1 cellular context compared by ENCODE assay signal in genomic region chr9:129124507-129125069, GRCh38.
TF ChIP-seq lines count a peak whose summit lies in the region.

No MANE protein-coding gene starts in this region.

TF ChIP-seq in HepG2, 621 proteins besides CTCF, POLR2A, EP300 and RAD21:
- no peak for TF ChIP-seq SKI (IDR thresholded peaks at IDR 0.05; ENCODE audit: partially characterized antibody)
- TF ChIP-seq ARID4A (CRISPR knock-in tag; IDR thresholded peaks at IDR 0.05; ENCODE audit: borderline replicate concordance): peak; percentile 29; the same call in 1 of the 2 replicates
- no peak for TF ChIP-seq TAF1 (CRISPR knock-in tag; IDR thresholded peaks at IDR 0.05)
- no peak for TF ChIP-seq ZSCAN20 (CRISPR knock-in tag; IDR thresholded peaks at IDR 0.05; ENCODE audit: borderline replicate concordance)
- no peak for TF ChIP-seq KLF6 (CRISPR knock-in tag; IDR thresholded peaks at IDR 0.05)
- TF ChIP-seq ZNF180 (CRISPR knock-in tag; IDR thresholded peaks at IDR 0.05; ENCODE audit: borderline replicate concordance, low read depth): no peak
- TF ChIP-seq TFDP1 (CRISPR knock-in tag; IDR thresholded peaks at IDR 0.05; ENCODE audit: borderline replicate concordance): no peak
- no peak for TF ChIP-seq ZBTB42 (CRISPR knock-in tag; IDR thresholded peaks at IDR 0.05)
- TF ChIP-seq ZNF362 (CRISPR knock-in tag; IDR thresholded peaks at IDR 0.05; ENCODE audit: borderline replicate concordance): peak; percentile 35; the same call in 1 of the 2 replicates
- no peak for TF ChIP-seq LCORL (IDR thresholded peaks at IDR 0.05)
- TF ChIP-seq LCORL (CRISPR knock-in tag; IDR thresholded peaks at IDR 0.05): 0 out of 2 replicates have a peak, but pooled peaks have one; percentile 25
- TF ChIP-seq HMGA1 (CRISPR knock-in tag; conservative IDR thresholded peaks at IDR 0.05): no peak
- no peak for TF ChIP-seq ZNF569 (CRISPR knock-in tag; IDR thresholded peaks at IDR 0.05; ENCODE audit: borderline replicate concordance)
- TF ChIP-seq NBN (conservative IDR thresholded peaks at IDR 0.05): no peak
- TF ChIP-seq SCMH1 (CRISPR knock-in tag; IDR thresholded peaks at IDR 0.05; ENCODE audit: borderline replicate concordance): no peak
- no peak for TF ChIP-seq MLX (CRISPR knock-in tag; IDR thresholded peaks at IDR 0.05)
- TF ChIP-seq STAT5B (CRISPR knock-in tag; IDR thresholded peaks at IDR 0.05): no peak
